Comparison of ENCODE assay signal across 8 cellular contexts in the genomic region with DNA sequence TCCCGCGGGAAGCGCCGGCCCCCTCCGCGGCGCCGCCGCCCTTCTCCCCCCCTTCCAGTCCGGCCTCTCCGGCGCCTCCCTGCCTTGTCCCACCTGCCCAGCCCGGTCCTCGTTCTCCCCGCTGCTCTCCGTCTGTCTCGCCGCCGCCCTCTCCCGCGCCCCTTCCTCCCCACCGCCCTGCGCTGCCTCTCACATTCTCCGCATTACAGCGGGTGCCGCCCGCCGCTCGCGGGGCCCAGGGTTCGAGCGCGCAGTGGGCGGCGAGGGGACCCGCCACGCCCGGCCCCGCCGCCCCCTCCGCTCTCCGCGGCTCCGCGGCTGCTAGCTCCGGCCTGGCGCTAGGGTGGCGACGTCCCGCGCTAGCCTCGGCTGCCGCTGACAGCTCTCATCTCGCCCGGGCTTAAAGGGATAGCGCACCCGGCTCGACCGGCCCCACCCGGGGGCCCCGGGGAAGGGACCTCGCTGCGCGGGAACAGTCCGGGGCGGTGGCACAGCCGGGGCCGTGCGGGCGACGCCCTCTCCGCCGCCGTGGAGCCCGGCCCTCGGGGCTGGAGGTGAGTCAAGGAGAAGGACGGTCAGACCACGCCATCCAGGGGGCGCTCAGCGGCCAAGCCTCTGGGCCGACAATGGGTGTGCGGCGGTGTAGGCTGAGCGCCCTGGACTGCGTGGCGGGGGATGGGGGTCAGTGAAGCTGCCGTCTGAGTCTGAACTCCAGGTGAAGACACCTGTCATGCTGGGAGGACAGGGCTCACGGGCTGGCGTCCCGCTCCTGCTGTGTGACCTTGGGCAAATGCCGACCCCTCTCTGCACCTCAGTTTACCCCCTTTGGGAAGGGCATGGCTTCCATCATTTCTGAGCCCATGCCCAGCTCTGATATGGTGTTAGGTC.
DNase-seq lines count a peak whose midpoint lies in the region; ATAC-seq and TF ChIP-seq lines count a peak whose summit lies in the region.

No MANE protein-coding gene starts in this region.

- DNase-seq in Daoy (ENCODE audit: low read depth) (peak; percentile 56), cardiac fibroblast (ENCODE audit: low read depth in 2 of 2) (peak in 1 of 2 donors; percentile 19), naive B cell (no peak), NCI-H510A (lab: John Stamatoyannopoulos, UW) (no peak)
- no peak for DNase-seq in effector memory CD4-positive, alpha-beta T cell

- H3K27ac Mint-ChIP-seq in naive B cell: no peak overlapping the region

- H3K9me3 ChIP-seq in effector memory CD4-positive, alpha-beta T cell (ENCODE audit: control insufficient read depth, low read length): no peaks in the 10 kb centered on the region

- H3K9me3 Mint-ChIP-seq in naive B cell: no peaks in the 10 kb centered on the region

- H3K4me3 ChIP-seq in cardiac fibroblast (replicated peaks in 1 of 2; ENCODE audit: low read depth in 2 of 2, low read length in 2 of 2): no peak overlapping the region
- no peak overlapping the region for H3K4me3 ChIP-seq in effector memory CD4-positive, alpha-beta T cell (ENCODE audit: insufficient read depth, low read depth, low read length, poor library complexity, severe bottlenecking)

- peaks cover 6 to 12% (median 8%) of the 10 kb centered on the region in 3 donors for H3K4me1 Mint-ChIP-seq in naive B cell

- no peak overlapping the region for H3K27ac ChIP-seq in effector memory CD4-positive, alpha-beta T cell (ENCODE audit: insufficient read depth, low read length, poor library complexity, severe bottlenecking)

- ATAC-seq in naive B cell (ENCODE audit: low read depth in 2 of 2) (no peak), HG02970 (IDR thresholded peaks at IDR 0.05; ENCODE audit: low FRiP score, unreplicated experiment) (no peak), HG02840 (IDR thresholded peaks at IDR 0.05; ENCODE audit: low FRiP score, unreplicated experiment) (no peak)

- H3K36me3 Mint-ChIP-seq in naive B cell: no peaks in the 10 kb centered on the region

- H3K36me3 ChIP-seq in effector memory CD4-positive, alpha-beta T cell (ENCODE audit: control insufficient read depth, insufficient read depth, low read length): no peaks in the 10 kb centered on the region

- no peaks in the 10 kb centered on the region for H3K4me1 ChIP-seq in effector memory CD4-positive, alpha-beta T cell (ENCODE audit: control insufficient read depth, insufficient read depth, low read length, poor library complexity, severe bottlenecking)

- peaks cover 25% of the 10 kb centered on the region for H3K27me3 ChIP-seq in effector memory CD4-positive, alpha-beta T cell (replicated peaks; ENCODE audit: control insufficient read depth, insufficient read depth, low read length, poor library complexity, severe bottlenecking)

- H3K4me3 Mint-ChIP-seq in naive B cell: peak overlapping the region; percentile 40 to 86 (median 70)

- H3K27me3 Mint-ChIP-seq in naive B cell: peaks cover 50 to 79% (median 73%) of the 10 kb centered on the region in 3 donors

- 0 out of 2 replicates have a peak, but pooled peaks have one; percentile 39 for TF ChIP-seq CTCF in LNCAP (IDR thresholded peaks at IDR 0.05)
- TF ChIP-seq CTCF in cardiac fibroblast (IDR thresholded peaks at IDR 0.05; ENCODE audit: low read depth, low read length): peak; percentile 20
